ENCODE assay signal across 16 cellular contexts in genomic region chr19:16340092-16340491, GRCh38. TPM values are rescaled to one million over a fixed set of nuclear protein-coding genes. Genes with fewer than 3 reads are reported as not detected.
DNase-seq lines count a peak whose midpoint lies in the region; ATAC-seq, FAIRE-seq and TF ChIP-seq lines count a peak whose summit lies in the region.
"Had no signal": no experiment of that assay in that cellular context is flagged by ENCODE, and none has a peak within 500 bp of the region (broad histone marks: within the 10 kb centered on the region; RNA-seq: fewer than 3 reads in every experiment).

No MANE protein-coding gene starts in this region.

- no peak for TF ChIP-seq CTCF in CD4-positive, alpha-beta T cell (IDR thresholded peaks at IDR 0.05)
- TF ChIP-seq CTCF in GM23338 (conservative IDR thresholded peaks at IDR 0.05; ENCODE audit: low read depth in 2 of 2) (no peak), pancreas (IDR thresholded peaks at IDR 0.05) (no peak), Calu3 (IDR thresholded peaks at IDR 0.05; ENCODE audit: unreplicated experiment) (no peak)

- no peaks in the 10 kb centered on the region for H3K9me3 ChIP-seq in CD4-positive, alpha-beta T cell (ENCODE audit: control insufficient read depth, low read length)
- no peaks in the 10 kb centered on the region for H3K9me3 ChIP-seq in pancreas
- H3K9me3 ChIP-seq: psoas muscle, suprapubic skin had no signal

- intact Hi-C loops in CD4-positive, alpha-beta T cell (cut with DNase I, micrococcal nuclease): no loop called here
- intact Hi-C loops in pancreas (cut with DNase I) (no loop called here), Calu3 (cut with micrococcal nuclease; ENCODE audit: unreplicated experiment) (no loop called here)

- H3K4me2 ChIP-seq in GM23338: no peak overlapping the region

- no peak for DNase-seq in CD4-positive, alpha-beta T cell
- DNase-seq in GM23338 (ENCODE audit: low spot score) (no peak), amniotic epithelial cell (ENCODE audit: low read depth) (peak; percentile 75), naive B cell (no peak), pancreas (no peak), Calu3 (no peak)
- DNase-seq: central memory CD4-positive, alpha-beta T cell; GDM1; kidney; NCI-H1048; psoas muscle had no signal

- H3K4me3 Mint-ChIP-seq in CD4-positive, alpha-beta T cell: no peak overlapping the region
- no peak overlapping the region for H3K4me3 Mint-ChIP-seq in GM23338
- H3K4me3 Mint-ChIP-seq in naive B cell: peak overlapping the region in 5 of 8 donors; percentile 30 to 58 (median 47)
- no peak overlapping the region for H3K4me3 Mint-ChIP-seq in Calu3 (ENCODE audit: low read depth, unreplicated experiment)
- H3K4me3 Mint-ChIP-seq: activated naive CD8-positive, alpha-beta T cell had no signal

- H3K79me2 ChIP-seq in GM23338 (replicated peaks; ENCODE audit: insufficient read depth): no peaks in the 10 kb centered on the region

- 60 to 68% methylated on average over 5 of the region's 5 CpGs for WGBS in pancreas, 2 donors

- no peak overlapping the region for H3K4me3 ChIP-seq in GM23338
- H3K4me3 ChIP-seq in pancreas: no peak overlapping the region
- H3K4me3 ChIP-seq: psoas muscle, suprapubic skin had no signal

- H3K27ac Mint-ChIP-seq in CD4-positive, alpha-beta T cell: peak overlapping the region; percentile 40
- no peak overlapping the region for H3K27ac Mint-ChIP-seq in GM23338
- peak overlapping the region in 4 of 6 donors; percentile 54 to 95 (median 73) for H3K27ac Mint-ChIP-seq in naive B cell
- no peak overlapping the region for H3K27ac Mint-ChIP-seq in Calu3 (ENCODE audit: unreplicated experiment)
- H3K27ac Mint-ChIP-seq: activated naive CD8-positive, alpha-beta T cell had no signal

- H3K36me3 ChIP-seq in GM23338 (ENCODE audit: insufficient read depth) (no peaks in the 10 kb centered on the region), pancreas (no peaks in the 10 kb centered on the region)
- H3K36me3 ChIP-seq: suprapubic skin had no signal

- no peak for FAIRE-seq in pancreas (lab: Jason Lieb, UNC)
- FAIRE-seq: GM19239, kidney had no signal

- CTCF ChIA-PET in CD4-positive, alpha-beta T cell (lab: Charles Lee): interaction anchor here (2.1 to 8.0 kb wide), 2 partner anchors 11 to 27 kb away, joined by 17 to 35 read pairs; no protein-coding TSS in a partner anchor
- CTCF ChIA-PET in Calu3 (lab: Charles Lee): no interaction called here

- H3K4me1 ChIP-seq in GM23338 (ENCODE audit: insufficient read depth) (peaks cover 7% of the 10 kb centered on the region; the same call in 1 of the 2 replicates), pancreas (no peaks in the 10 kb centered on the region)

- no peaks in the 10 kb centered on the region for H4K20me1 ChIP-seq in GM23338 (replicated peaks; ENCODE audit: insufficient read depth)

- no TSS peak for BruUV-seq in Calu3 (replicated peaks; lab: Mats Ljungman, UMichigan)

- no peak for ATAC-seq in CD4-positive, alpha-beta T cell (ENCODE audit: poor library complexity)
- ATAC-seq in GM23338: peak; percentile 24; the same call in 1 of the 3 replicates
- no peak for ATAC-seq in naive B cell (ENCODE audit: low read depth in 2 of 2)
- ATAC-seq in pancreas: no peak
- no peak for ATAC-seq in SK-N-SH treated with all-trans-retinoic acid at 6 μM for 48 hours
- ATAC-seq: psoas muscle had no signal

- no peak overlapping the region for H3K27ac ChIP-seq in CD4-positive, alpha-beta T cell (ENCODE audit: low read depth, low read length)
- H3K27ac ChIP-seq in GM23338 (ENCODE audit: low read depth) (no peak overlapping the region), pancreas (no peak overlapping the region)
- H3K27ac ChIP-seq: C4-2B, psoas muscle, suprapubic skin had no signal

- no peaks in the 10 kb centered on the region for H3K9me3 Mint-ChIP-seq in CD4-positive, alpha-beta T cell
- H3K9me3 Mint-ChIP-seq in GM23338: no peaks in the 10 kb centered on the region
- H3K9me3 Mint-ChIP-seq in naive B cell: no peaks in the 10 kb centered on the region
- no peaks in the 10 kb centered on the region for H3K9me3 Mint-ChIP-seq in Calu3 (ENCODE audit: low read depth, unreplicated experiment)

- POLR2A ChIA-PET in CD4-positive, alpha-beta T cell (lab: Charles Lee): interaction anchor here (4.4 to 31.1 kb wide), 3 partner anchors 11 to 29 kb away, joined by 38 to 3819 read pairs (median 251); partner anchors contain the start of gene KLF2

- peaks cover 64% of the 10 kb centered on the region for H3K4me1 Mint-ChIP-seq in CD4-positive, alpha-beta T cell (ENCODE audit: low read depth)
- H3K4me1 Mint-ChIP-seq in GM23338 (peaks cover 13% of the 10 kb centered on the region), naive B cell (peaks cover 41 to 69% (median 63%) of the 10 kb centered on the region in 3 donors), Calu3 (ENCODE audit: low read depth, unreplicated experiment) (peaks cover 8% of the 10 kb centered on the region)

- no peak overlapping the region for H2AFZ ChIP-seq in GM23338

- no peaks in the 10 kb centered on the region for H3K36me3 Mint-ChIP-seq in CD4-positive, alpha-beta T cell (ENCODE audit: low read depth)
- H3K36me3 Mint-ChIP-seq in GM23338 (ENCODE audit: low read depth) (no peaks in the 10 kb centered on the region), naive B cell (no peaks in the 10 kb centered on the region), Calu3 (ENCODE audit: insufficient read depth, unreplicated experiment) (no peaks in the 10 kb centered on the region)
- H3K36me3 Mint-ChIP-seq: activated naive CD8-positive, alpha-beta T cell had no signal

- no peaks in the 10 kb centered on the region for H3K9me2 ChIP-seq in GM23338 (ENCODE audit: insufficient read depth)

- H3K27me3 ChIP-seq in CD4-positive, alpha-beta T cell (ENCODE audit: control insufficient read depth, insufficient read depth, low read length): no peaks in the 10 kb centered on the region
- H3K27me3 ChIP-seq in GM23338 (ENCODE audit: insufficient read depth): no peaks in the 10 kb centered on the region
- H3K27me3 ChIP-seq in pancreas: no peaks in the 10 kb centered on the region
- H3K27me3 ChIP-seq: suprapubic skin had no signal

- H3F3A ChIP-seq in GM23338 (replicated peaks; ENCODE audit: low read depth): 0 out of 2 replicates have a peak, but pooled peaks cover 2% of the 10 kb centered on the region

- H3K27me3 Mint-ChIP-seq in CD4-positive, alpha-beta T cell: no peaks in the 10 kb centered on the region
- H3K27me3 Mint-ChIP-seq in GM23338 (ENCODE audit: insufficient read depth, low read depth, poor library complexity) (peaks cover 8% of the 10 kb centered on the region), naive B cell (no peaks in the 10 kb centered on the region), Calu3 (ENCODE audit: unreplicated experiment) (no peaks in the 10 kb centered on the region)
- H3K27me3 Mint-ChIP-seq: activated naive CD8-positive, alpha-beta T cell had no signal

TF ChIP-seq in GM23338, 12 proteins besides CTCF, POLR2A, EP300 and RAD21 (continues in another document):
- TF ChIP-seq CREB1 (CRISPR knock-in tag; IDR thresholded peaks at IDR 0.05; ENCODE audit: low read depth) (peak; percentile 31; the same call in 1 of the 2 replicates), NANOG (IDR thresholded peaks at IDR 0.05; ENCODE audit: borderline replicate concordance) (no peak)

TF ChIP-seq in SK-N-SH treated with all-trans-retinoic acid at 6 μM for 48 hours, 23 proteins besides CTCF, POLR2A, EP300 and RAD21 (continues in another document):
- TF ChIP-seq ISL1 (CRISPR knock-in tag; IDR thresholded peaks at IDR 0.05) (no peak), BACH2 (CRISPR knock-in tag; IDR thresholded peaks at IDR 0.05; ENCODE audit: borderline replicate concordance) (no peak), ZC3H10 (CRISPR knock-in tag; IDR thresholded peaks at IDR 0.05) (no peak), TSHZ2 (CRISPR knock-in tag; IDR thresholded peaks at IDR 0.05) (no peak), ZNF565 (CRISPR knock-in tag; conservative IDR thresholded peaks at IDR 0.05; ENCODE audit: low read depth) (no peak)

RNA-seq across cellular contexts. Expression of gene KLF2, which starts 15.5 kb away (rescaled TPM):
- total RNA-seq in CD4-positive, alpha-beta T cell: 1,000 to 10,000 TPM; 1,201 to 1,291 TPM
- total RNA-seq in GM23338 (2014; rRNA removed; shearing (Covaris generic)): 0.89 and 0.90 TPM in 2 replicates
- polyA plus RNA-seq in GM23338 (2016; fragmentation: Nextera tagmentation; extraction: Ambion mirVana): 0.43 TPM in 1 of 2 replicates, not detected in the other
- polyA plus RNA-seq in naive B cell (ENCODE audit: low read depth in 6 of 6): 100 to 1,000 TPM; 145 to 413 (median 248) TPM
- 10 to 100 TPM in 2 of 6 donors, 1 to 10 TPM in 4; 3.1 to 12.0 (median 5.8) TPM for total RNA-seq in pancreas
- polyA plus RNA-seq in pancreas: 1 to 10 TPM; 3.4 to 3.7 TPM
- total RNA-seq in Calu3 (2022): 2.5 and 5.0 TPM in 2 replicates

Comparison
In these comparisons a context has a peak if more than half of its experiments do, and no peak if none do; other contexts are left out.
1. H3K27ac Mint-ChIP-seq: peak in CD4-positive, alpha-beta T cell (single experiment) and naive B cell (4 of 6); none in GM23338 (single experiment) and Calu3 (single experiment).
2. H3K4me3 Mint-ChIP-seq: peak in naive B cell (5 of 8); none in CD4-positive, alpha-beta T cell (single experiment), GM23338 (single experiment) and Calu3 (single experiment).
3. RNA of gene KLF2, which starts 15.5 kb away (total RNA-seq): 1,201 to 1,291 TPM in CD4-positive, alpha-beta T cell; 3.1 to 12.0 TPM in pancreas, 2.5 to 5.0 TPM in Calu3 and 0.89 to 0.90 TPM in GM23338; every median in the first group is over 10 times any median in the second.